ENCODE assay signal across 1 cellular context in the genomic region with DNA sequence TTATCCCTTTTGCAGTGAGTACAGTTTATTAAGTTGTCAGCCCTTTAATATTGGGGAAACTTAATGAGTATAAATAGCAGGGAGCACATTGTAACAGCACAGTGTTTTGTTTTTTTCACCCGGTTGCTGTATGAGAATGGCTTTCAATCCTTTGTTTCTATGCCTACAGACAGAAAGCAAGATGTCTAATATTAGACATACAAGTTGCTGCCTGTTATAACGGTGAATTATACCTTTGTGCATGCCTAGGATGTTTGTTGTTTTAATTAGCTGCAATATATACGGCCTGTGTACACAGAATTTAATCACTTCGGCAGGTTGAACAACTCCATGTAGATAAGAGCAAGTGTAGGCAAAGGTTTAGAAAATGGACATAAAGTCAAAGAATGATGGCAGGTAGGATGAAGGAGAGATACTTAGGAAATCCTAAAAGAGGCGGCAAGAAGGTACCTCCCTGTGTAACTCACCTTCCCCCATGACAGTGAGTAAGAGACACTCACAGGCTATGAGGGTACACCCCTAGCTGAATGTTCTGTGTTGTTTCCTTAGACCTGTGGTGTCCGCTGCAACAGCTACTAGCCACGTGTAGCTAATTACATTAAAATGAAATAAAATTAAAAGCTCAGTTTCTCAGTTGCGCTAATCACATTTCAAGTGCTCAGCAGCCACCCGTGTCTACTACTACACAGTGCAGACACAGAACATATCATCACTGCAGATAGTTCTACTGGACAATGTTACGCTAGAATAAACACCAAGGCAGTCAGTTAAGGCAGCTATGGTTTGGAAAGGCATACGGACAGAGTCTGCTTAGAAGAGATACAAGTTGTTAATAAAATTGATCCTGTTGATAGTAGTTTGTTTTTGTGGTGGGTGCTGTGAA.
A peak's percentile ranks its signal among the peaks of the same experiment; 100 is the strongest.
TF ChIP-seq lines count a peak whose summit lies in the region.

No MANE protein-coding gene starts in this region.

TF ChIP-seq in HepG2, 621 proteins besides CTCF, POLR2A, EP300 and RAD21:
- TF ChIP-seq AGO1 (IDR thresholded peaks at IDR 0.05; ENCODE audit: low read depth, low read length, poor library complexity, severe bottlenecking) (no peak), POLR2AphosphoS2 (IDR thresholded peaks at IDR 0.05; ENCODE audit: low read depth, low read length) (peak; percentile 34; the same call in 1 of the 2 replicates), SUZ12 (IDR thresholded peaks at IDR 0.05; ENCODE audit: low read depth, low read length) (no peak), BCL6 (CRISPR knock-in tag; IDR thresholded peaks at IDR 0.05) (no peak), RORA (CRISPR knock-in tag; IDR thresholded peaks at IDR 0.05) (no peak), ZNF333 (CRISPR knock-in tag; IDR thresholded peaks at IDR 0.05; ENCODE audit: borderline replicate concordance) (no peak), ZBTB37 (CRISPR knock-in tag; IDR thresholded peaks at IDR 0.05) (no peak), ZNF773 (CRISPR knock-in tag; IDR thresholded peaks at IDR 0.05; ENCODE audit: borderline replicate concordance) (no peak), MEIS1 (CRISPR knock-in tag; IDR thresholded peaks at IDR 0.05; ENCODE audit: borderline replicate concordance) (no peak), ZNF546 (CRISPR knock-in tag; conservative IDR thresholded peaks at IDR 0.05) (no peak), POLR2AphosphoS5 (IDR thresholded peaks at IDR 0.05; ENCODE audit: low read depth, low read length) (peak; percentile 32)
- TF ChIP-seq, protein P1, sequence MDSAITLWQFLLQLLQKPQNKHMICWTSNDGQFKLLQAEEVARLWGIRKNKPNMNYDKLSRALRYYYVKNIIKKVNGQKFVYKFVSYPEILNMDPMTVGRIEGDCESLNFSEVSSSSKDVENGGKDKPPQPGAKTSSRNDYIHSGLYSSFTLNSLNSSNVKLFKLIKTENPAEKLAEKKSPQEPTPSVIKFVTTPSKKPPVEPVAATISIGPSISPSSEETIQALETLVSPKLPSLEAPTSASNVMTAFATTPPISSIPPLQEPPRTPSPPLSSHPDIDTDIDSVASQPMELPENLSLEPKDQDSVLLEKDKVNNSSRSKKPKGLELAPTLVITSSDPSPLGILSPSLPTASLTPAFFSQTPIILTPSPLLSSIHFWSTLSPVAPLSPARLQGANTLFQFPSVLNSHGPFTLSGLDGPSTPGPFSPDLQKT (CRISPR knock-in tag; IDR thresholded peaks at IDR 0.05; ENCODE audit: borderline replicate concordance): no peak
- TF ChIP-seq, protein P2, sequence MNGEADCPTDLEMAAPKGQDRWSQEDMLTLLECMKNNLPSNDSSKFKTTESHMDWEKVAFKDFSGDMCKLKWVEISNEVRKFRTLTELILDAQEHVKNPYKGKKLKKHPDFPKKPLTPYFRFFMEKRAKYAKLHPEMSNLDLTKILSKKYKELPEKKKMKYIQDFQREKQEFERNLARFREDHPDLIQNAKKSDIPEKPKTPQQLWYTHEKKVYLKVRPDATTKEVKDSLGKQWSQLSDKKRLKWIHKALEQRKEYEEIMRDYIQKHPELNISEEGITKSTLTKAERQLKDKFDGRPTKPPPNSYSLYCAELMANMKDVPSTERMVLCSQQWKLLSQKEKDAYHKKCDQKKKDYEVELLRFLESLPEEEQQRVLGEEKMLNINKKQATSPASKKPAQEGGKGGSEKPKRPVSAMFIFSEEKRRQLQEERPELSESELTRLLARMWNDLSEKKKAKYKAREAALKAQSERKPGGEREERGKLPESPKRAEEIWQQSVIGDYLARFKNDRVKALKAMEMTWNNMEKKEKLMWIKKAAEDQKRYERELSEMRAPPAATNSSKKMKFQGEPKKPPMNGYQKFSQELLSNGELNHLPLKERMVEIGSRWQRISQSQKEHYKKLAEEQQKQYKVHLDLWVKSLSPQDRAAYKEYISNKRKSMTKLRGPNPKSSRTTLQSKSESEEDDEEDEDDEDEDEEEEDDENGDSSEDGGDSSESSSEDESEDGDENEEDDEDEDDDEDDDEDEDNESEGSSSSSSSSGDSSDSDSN (CRISPR knock-in tag; IDR thresholded peaks at IDR 0.05): no peak
- TF ChIP-seq, protein P3, sequence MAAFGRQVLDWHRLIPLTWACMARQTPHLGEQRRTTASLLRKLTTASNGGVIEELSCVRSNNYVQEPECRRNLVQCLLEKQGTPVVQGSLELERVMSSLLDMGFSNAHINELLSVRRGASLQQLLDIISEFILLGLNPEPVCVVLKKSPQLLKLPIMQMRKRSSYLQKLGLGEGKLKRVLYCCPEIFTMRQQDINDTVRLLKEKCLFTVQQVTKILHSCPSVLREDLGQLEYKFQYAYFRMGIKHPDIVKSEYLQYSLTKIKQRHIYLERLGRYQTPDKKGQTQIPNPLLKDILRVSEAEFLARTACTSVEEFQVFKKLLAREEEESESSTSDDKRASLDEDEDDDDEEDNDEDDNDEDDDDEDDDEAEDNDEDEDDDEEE (CRISPR knock-in tag; IDR thresholded peaks at IDR 0.05): no peak
TF ChIP-seq in HepG2: peak in this region for 2.
